In genomic region chr11:60498399-60498798, GRCh38 we compare ENCODE assay signal across 16 cellular contexts. TPM values are rescaled to one million over a fixed set of nuclear protein-coding genes. Genes with fewer than 3 reads are reported as not detected.
DNase-seq lines count a peak whose midpoint lies in the region; ATAC-seq, FAIRE-seq and TF ChIP-seq lines count a peak whose summit lies in the region.
"Had no signal": no experiment of that assay in that cellular context is flagged by ENCODE, and none has a peak within 500 bp of the region (broad histone marks: within the 10 kb centered on the region; RNA-seq: fewer than 3 reads in every experiment).

No MANE protein-coding gene starts in this region.

- ATAC-seq in GM21390 (IDR thresholded peaks at IDR 0.05; ENCODE audit: unreplicated experiment) (peak; percentile 34), HG03354 (IDR thresholded peaks at IDR 0.05; ENCODE audit: poor library complexity, severe bottlenecking, unreplicated experiment) (peak; percentile 35)
- ATAC-seq in stimulated activated memory B cell treated with anti-CD40 and anti-IgM and Interleukin-4, amounts not matched to agents 10 μg/mL and 1 μg/mL and 100 μg/mL, for 72 hours, result peak; percentile 44
- ATAC-seq: activated CD8-positive, alpha-beta T cell treated with anti-CD3 and anti-CD28 coated beads for 36 hours; K562 had no signal

- H3K4me3 ChIP-seq in astrocyte (ENCODE audit: insufficient read depth, low read depth, low read length), result no peak overlapping the region
- H3K4me3 ChIP-seq in BE2C (ENCODE audit: low read depth, low read length), result no peak overlapping the region
- H3K4me3 ChIP-seq: K562 had no signal

- H3K4me2 ChIP-seq in astrocyte (ENCODE audit: low read length), result no peak overlapping the region

- peak overlapping the region; percentile 17 for H3K4me3 Mint-ChIP-seq in astrocyte (ENCODE audit: unreplicated experiment)
- no peak overlapping the region for H3K4me3 Mint-ChIP-seq in stimulated activated memory B cell treated with anti-CD40 and anti-IgM and Interleukin-4, amounts not matched to agents 10 μg/mL and 1 μg/mL and 100 μg/mL, for 72 hours
- H3K4me3 Mint-ChIP-seq: activated CD8-positive, alpha-beta T cell treated with anti-CD3 and anti-CD28 coated beads for 36 hours; CD4-positive, alpha-beta T cell had no signal

- FAIRE-seq in astrocyte (lab: Jason Lieb, UNC), result no peak
- FAIRE-seq: K562 had no signal

- H4K20me1 ChIP-seq in astrocyte (ENCODE audit: insufficient read depth, low read length), result no peaks in the 10 kb centered on the region

- DNase-seq in astrocyte (ENCODE audit: low read depth) (no peak), LoVo (ENCODE audit: low spot score) (no peak), BE2C (no peak)
- DNase-seq in activated CD4-positive, alpha-beta T cell treated with anti-CD3 and anti-CD28 coated beads for 1 hour, result no peak
- DNase-seq: CD4-positive, alpha-beta T cell; glutamatergic neuron; islet precursor cell; NCI-H1436 treated with DMSO at 0.1 percent for 48 hours had no signal

- H3K9ac ChIP-seq in astrocyte (ENCODE audit: low read length), result no peak overlapping the region

- TF ChIP-seq CTCF in astrocyte (IDR thresholded peaks at IDR 0.05; ENCODE audit: insufficient read depth, low read depth, low read length) (no peak), BE2C (IDR thresholded peaks at IDR 0.05; ENCODE audit: low read depth, low read length) (no peak)

- no peak overlapping the region for H3K27ac ChIP-seq in astrocyte (ENCODE audit: low read depth, low read length)
- H3K27ac ChIP-seq: epithelial cell of prostate had no signal

- no peaks in the 10 kb centered on the region for H3K79me2 ChIP-seq in astrocyte (ENCODE audit: insufficient read depth, low read length)

- H3K9me3 Mint-ChIP-seq in astrocyte (ENCODE audit: unreplicated experiment), result no peaks in the 10 kb centered on the region
- no peaks in the 10 kb centered on the region for H3K9me3 Mint-ChIP-seq in stimulated activated memory B cell treated with anti-CD40 and anti-IgM and Interleukin-4, amounts not matched to agents 10 μg/mL and 1 μg/mL and 100 μg/mL, for 72 hours
- H3K9me3 Mint-ChIP-seq: activated CD8-positive, alpha-beta T cell treated with anti-CD3 and anti-CD28 coated beads for 36 hours; CD4-positive, alpha-beta T cell had no signal

- no peak overlapping the region for H2AFZ ChIP-seq in astrocyte (ENCODE audit: low read depth, low read length)

- no peaks in the 10 kb centered on the region for H3K27me3 Mint-ChIP-seq in astrocyte (ENCODE audit: low read depth, unreplicated experiment)
- no peaks in the 10 kb centered on the region for H3K27me3 Mint-ChIP-seq in stimulated activated memory B cell treated with anti-CD40 and anti-IgM and Interleukin-4, amounts not matched to agents 10 μg/mL and 1 μg/mL and 100 μg/mL, for 72 hours

- no peaks in the 10 kb centered on the region for H3K36me3 ChIP-seq in astrocyte (ENCODE audit: insufficient read depth, low read length)
- no peaks in the 10 kb centered on the region for H3K36me3 ChIP-seq in BE2C

- no peaks in the 10 kb centered on the region for H3K36me3 Mint-ChIP-seq in astrocyte (ENCODE audit: low read depth, unreplicated experiment)
- no peaks in the 10 kb centered on the region for H3K36me3 Mint-ChIP-seq in stimulated activated memory B cell treated with anti-CD40 and anti-IgM and Interleukin-4, amounts not matched to agents 10 μg/mL and 1 μg/mL and 100 μg/mL, for 72 hours

- H3K4me1 Mint-ChIP-seq in astrocyte (ENCODE audit: low read depth, unreplicated experiment), result peaks cover 12% of the 10 kb centered on the region
- H3K4me1 Mint-ChIP-seq in stimulated activated memory B cell treated with anti-CD40 and anti-IgM and Interleukin-4, amounts not matched to agents 10 μg/mL and 1 μg/mL and 100 μg/mL, for 72 hours, result peaks cover 51% of the 10 kb centered on the region

- no peak overlapping the region for H3K27ac Mint-ChIP-seq in astrocyte (ENCODE audit: unreplicated experiment)
- H3K27ac Mint-ChIP-seq in stimulated activated memory B cell treated with anti-CD40 and anti-IgM and Interleukin-4, amounts not matched to agents 10 μg/mL and 1 μg/mL and 100 μg/mL, for 72 hours, result peak overlapping the region; percentile 81
- H3K27ac Mint-ChIP-seq: activated CD8-positive, alpha-beta T cell treated with anti-CD3 and anti-CD28 coated beads for 36 hours; CD4-positive, alpha-beta T cell; progenitor cell of endocrine pancreas had no signal

- no peaks in the 10 kb centered on the region for H3K27me3 ChIP-seq in astrocyte (ENCODE audit: insufficient read depth, low read length)
- no peaks in the 10 kb centered on the region for H3K27me3 ChIP-seq in BE2C

- H3K4me1 ChIP-seq in astrocyte (ENCODE audit: insufficient read depth, low read length), result no peaks in the 10 kb centered on the region
- H3K4me1 ChIP-seq in BE2C, result no peaks in the 10 kb centered on the region

- H3K9me3 ChIP-seq in astrocyte (ENCODE audit: insufficient read depth, low read depth, low read length) (peaks cover 3% of the 10 kb centered on the region), BE2C (no peaks in the 10 kb centered on the region)

RNA-seq across cellular contexts. Expression of gene MS4A12, which starts 5.8 kb away (rescaled TPM):
- total RNA-seq in astrocyte, result 0.31 TPM in 1 of 2 replicates, not detected in the other
- not detected for polyA plus RNA-seq in BE2C (2012; ENCODE audit: insufficient read depth, insufficient read length, low read depth)
- total RNA-seq: activated CD8-positive, alpha-beta T cell treated with anti-CD3 and anti-CD28 coated beads for 36 hours; CD4-positive, alpha-beta T cell; Daoy; K562; progenitor cell of endocrine pancreas had no signal
- polyA plus RNA-seq: K562 had no signal

RNA-seq across cellular contexts. Expression of gene MS4A13, which starts 16.8 kb away (rescaled TPM):
- total RNA-seq in astrocyte, result not detected in 2 replicates
- not detected for polyA plus RNA-seq in BE2C (2012; ENCODE audit: insufficient read depth, insufficient read length, low read depth)
- total RNA-seq: activated CD8-positive, alpha-beta T cell treated with anti-CD3 and anti-CD28 coated beads for 36 hours; CD4-positive, alpha-beta T cell; K562; progenitor cell of endocrine pancreas had no signal

RNA-seq across cellular contexts. Expression of gene MS4A1, which starts 42.8 kb away (rescaled TPM):
- total RNA-seq in astrocyte, result not detected in 2 replicates
- not detected for polyA plus RNA-seq in BE2C (2012; ENCODE audit: insufficient read depth, insufficient read length, low read depth)
- total RNA-seq: Daoy, progenitor cell of endocrine pancreas had no signal
